Comparison of ENCODE assay signal across 9 cellular contexts in the genomic region with DNA sequence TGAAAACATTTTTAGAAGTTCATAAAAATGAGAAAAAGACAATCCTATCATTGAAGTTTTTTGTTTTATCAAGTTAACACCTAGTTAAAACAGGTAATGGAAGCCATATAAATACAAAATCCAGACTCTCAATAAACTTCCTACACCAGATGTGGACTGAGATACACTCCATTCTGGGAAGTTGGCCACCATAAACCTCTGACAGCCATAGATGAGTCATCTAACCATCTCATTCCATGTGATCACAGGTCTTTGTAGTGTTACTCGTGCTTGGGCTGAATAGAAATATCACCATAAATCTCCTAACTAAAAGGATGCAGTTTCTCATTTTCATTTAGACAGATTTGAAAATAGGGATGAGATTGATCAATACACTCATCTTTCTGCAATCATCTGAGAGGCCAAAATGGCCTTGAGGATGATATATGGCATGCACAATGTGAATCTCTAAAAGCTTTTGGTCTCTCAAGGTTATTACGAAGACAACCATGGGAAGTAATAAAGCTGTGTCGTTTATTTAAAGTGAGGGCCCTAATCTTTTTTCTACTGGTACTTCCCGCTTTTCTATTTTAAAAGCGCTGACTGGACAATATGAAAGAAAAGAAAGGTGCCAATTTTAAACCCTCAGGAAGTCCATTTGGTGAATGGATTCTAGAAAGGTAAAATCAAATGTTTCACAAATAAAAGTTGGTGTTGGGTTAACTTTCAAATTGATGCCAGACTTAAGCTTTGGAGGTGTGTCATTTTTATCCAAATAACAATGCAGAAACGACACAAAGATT.
DNase-seq lines count a peak whose midpoint lies in the region; ATAC-seq and TF ChIP-seq lines count a peak whose summit lies in the region.
"Had no signal": no experiment of that assay in that cellular context is flagged by ENCODE, and none has a peak within 500 bp of the region (broad histone marks: within the 10 kb centered on the region; RNA-seq: fewer than 3 reads in every experiment).

No MANE protein-coding gene starts in this region.

- no peak overlapping the region for H4K8ac ChIP-seq in mesenchymal stem cell (ENCODE audit: low read length)

- intact Hi-C loops in gastrocnemius medialis (cut with DNase I; ENCODE audit: low total_unique reads) (loop anchor here (2.0 to 5.0 kb wide), 3 partner anchors 115 to 301 kb away; a partner anchor contains a TSS), Calu3 (cut with micrococcal nuclease; ENCODE audit: unreplicated experiment) (loop anchor here (1.0 to 10.0 kb wide), 5 partner anchors 93 to 303 kb away; no protein-coding TSS in a partner anchor), lower lobe of right lung (cut with DNase I) (loop anchor here (10.0 kb wide), 2 partner anchors 107 to 203 kb away; a partner anchor contains a TSS)

- no TSS peak for BruUV-seq in Calu3 (replicated peaks; lab: Mats Ljungman, UMichigan)

- no peaks in the 10 kb centered on the region for H3K9me3 Mint-ChIP-seq in Calu3 (ENCODE audit: low read depth, unreplicated experiment)
- H3K9me3 Mint-ChIP-seq: activated CD4-positive, alpha-beta T cell treated with anti-CD3 and anti-CD28 coated beads, Interleukin-2, amount 10 ng/mL, durations not matched to agents 24 days and 14 days had no signal

- peaks cover 19% of the 10 kb centered on the region for H3K27me3 Mint-ChIP-seq in Calu3 (ENCODE audit: unreplicated experiment)

- no peak overlapping the region for H2BK15ac ChIP-seq in mesenchymal stem cell (ENCODE audit: low read depth, poor library complexity, severe bottlenecking)

- H3K14ac ChIP-seq in mesenchymal stem cell (ENCODE audit: low read length in 2 of 2) = no peak overlapping the region

- in situ Hi-C loops in gastrocnemius medialis (cut with MboI; ENCODE audit: low sequenced_read_pairs in 4 of 4) = loop anchor here (5.0 to 25.0 kb wide), 7 partner anchors 130 to 307 kb away; a partner anchor contains a TSS

- H3K4me1 ChIP-seq in MM.1S (ENCODE audit: low read length) = 0 out of 2 replicates have a peak, but pooled peaks cover 3% of the 10 kb centered on the region
- H3K4me1 ChIP-seq in mesenchymal stem cell (ENCODE audit: control insufficient read depth, insufficient read depth, low read depth, low read length) = no peaks in the 10 kb centered on the region
- no peaks in the 10 kb centered on the region for H3K4me1 ChIP-seq in gastrocnemius medialis
- no peaks in the 10 kb centered on the region for H3K4me1 ChIP-seq in lower lobe of right lung

- H3K9me3 ChIP-seq in MM.1S (replicated peaks; ENCODE audit: insufficient read depth, low read length) (no peaks in the 10 kb centered on the region), mesenchymal stem cell (ENCODE audit: control insufficient read depth, low read length) (no peaks in the 10 kb centered on the region), gastrocnemius medialis (no peaks in the 10 kb centered on the region), lower lobe of right lung (no peaks in the 10 kb centered on the region)

- no peaks in the 10 kb centered on the region for H3K9me2 ChIP-seq in MM.1S (replicated peaks; ENCODE audit: insufficient read depth, low read length)

- no peaks in the 10 kb centered on the region for H3K79me2 ChIP-seq in MM.1S (ENCODE audit: low read length)

- H4K91ac ChIP-seq in mesenchymal stem cell (ENCODE audit: low read length) = no peak overlapping the region

- H3K23ac ChIP-seq in mesenchymal stem cell (ENCODE audit: low read length in 2 of 2) = no peak overlapping the region

- H3K4ac ChIP-seq in mesenchymal stem cell (ENCODE audit: low read depth in 1 of 2, low read length in 2 of 2) = no peak overlapping the region

- H4K20me1 ChIP-seq in MM.1S (ENCODE audit: insufficient read depth, low read length) = no peaks in the 10 kb centered on the region

- H3K4me3 ChIP-seq in MM.1S (ENCODE audit: low read length) (no peak overlapping the region), mesenchymal stem cell (ENCODE audit: insufficient read depth in 1 of 2, low read depth in 1 of 2, low read length in 2 of 2) (no peak overlapping the region), gastrocnemius medialis (no peak overlapping the region), lower lobe of right lung (no peak overlapping the region)

- H3K4me2 ChIP-seq in MM.1S (ENCODE audit: low read depth, low read length) (peak overlapping the region; percentile 10; the same call in 1 of the 2 replicates), mesenchymal stem cell (ENCODE audit: low read length, poor library complexity, severe bottlenecking) (no peak overlapping the region)

- no peak overlapping the region for H2BK5ac ChIP-seq in mesenchymal stem cell (ENCODE audit: low read depth, low read length, poor library complexity, severe bottlenecking)

- DNase-seq in COLO829 (ENCODE audit: low spot score) = peak; percentile 27
- DNase-seq in MM.1S = no peak
- peak; percentile 76 for DNase-seq in dermis blood vessel endothelial cell
- DNase-seq in mesenchymal stem cell = peak; percentile 26
- DNase-seq in gastrocnemius medialis = no peak
- no peak for DNase-seq in Calu3
- no peak for DNase-seq in lower lobe of right lung
- DNase-seq in NCI-H345 treated with DMSO at 0.1 percent for 48 hours (lab: John Stamatoyannopoulos, UW; ENCODE audit: unreplicated experiment) = no peak

- H3K4me1 Mint-ChIP-seq in Calu3 (ENCODE audit: low read depth, unreplicated experiment) = peaks cover 8% of the 10 kb centered on the region

- H3K27ac ChIP-seq in MM.1S (ENCODE audit: low read length) (no peak overlapping the region), mesenchymal stem cell (ENCODE audit: low read length, poor library complexity, severe bottlenecking) (no peak overlapping the region), gastrocnemius medialis (no peak overlapping the region), lower lobe of right lung (no peak overlapping the region)

- H3K9ac ChIP-seq in MM.1S (ENCODE audit: low read length) (no peak overlapping the region), mesenchymal stem cell (ENCODE audit: low read length) (no peak overlapping the region)

- H3K4me3 Mint-ChIP-seq in Calu3 (ENCODE audit: low read depth, unreplicated experiment) = no peak overlapping the region
- H3K4me3 Mint-ChIP-seq: activated CD4-positive, alpha-beta T cell treated with anti-CD3 and anti-CD28 coated beads, Interleukin-2, amount 10 ng/mL, durations not matched to agents 24 days and 14 days had no signal

- no peak overlapping the region for H2AK5ac ChIP-seq in mesenchymal stem cell (ENCODE audit: low read length, severe bottlenecking)

- no peak overlapping the region for H3K27ac Mint-ChIP-seq in Calu3 (ENCODE audit: unreplicated experiment)
- H3K27ac Mint-ChIP-seq: activated CD4-positive, alpha-beta T cell treated with anti-CD3 and anti-CD28 coated beads, Interleukin-2, amount 10 ng/mL, durations not matched to agents 24 days and 14 days had no signal

- H2AFZ ChIP-seq in MM.1S (ENCODE audit: low read length) = no peak overlapping the region
- no peak overlapping the region for H2AFZ ChIP-seq in mesenchymal stem cell (ENCODE audit: low read depth, low read length)

- H3F3A ChIP-seq in MM.1S (ENCODE audit: insufficient read depth, low read length) = no peaks in the 10 kb centered on the region

- CTCF ChIA-PET in Calu3 (lab: Charles Lee) = interaction anchor here (1.3 to 5.2 kb wide), 7 partner anchors 112 to 209 kb away, joined by 3 to 84 read pairs (median 10); a partner anchor contains a TSS

- no peak for TF ChIP-seq POLR2A in gastrocnemius medialis (IDR thresholded peaks at IDR 0.05)

- no peak overlapping the region for H2BK12ac ChIP-seq in mesenchymal stem cell (ENCODE audit: low read length in 2 of 2)

- no peak for ATAC-seq in gastrocnemius medialis
- no peak for ATAC-seq in lower lobe of right lung

- TF ChIP-seq CTCF in MM.1S (IDR thresholded peaks at IDR 0.05; ENCODE audit: low read length) = no peak
- no peak for TF ChIP-seq CTCF in gastrocnemius medialis (IDR thresholded peaks at IDR 0.05 in 4 of 5, conservative IDR thresholded peaks at IDR 0.05 in 1 of 5)
- no peak for TF ChIP-seq CTCF in Calu3 (IDR thresholded peaks at IDR 0.05; ENCODE audit: unreplicated experiment)
- TF ChIP-seq CTCF in lower lobe of right lung (IDR thresholded peaks at IDR 0.05) = no peak

- H2BK120ac ChIP-seq in mesenchymal stem cell (ENCODE audit: low read depth, low read length) = no peak overlapping the region

- WGBS in mesenchymal stem cell = 68% methylated on average over 5 of the region's 6 CpGs

- H3K79me1 ChIP-seq in mesenchymal stem cell (replicated peaks; ENCODE audit: low read length, poor library complexity, severe bottlenecking) = no peaks in the 10 kb centered on the region

- H3K27me3 ChIP-seq in MM.1S (replicated peaks; ENCODE audit: insufficient read depth, low read length) (no peaks in the 10 kb centered on the region), mesenchymal stem cell (ENCODE audit: control insufficient read depth in 1 of 2, insufficient read depth in 1 of 2, low read length in 2 of 2) (peaks cover 0 to 30% of the 10 kb centered on the region in 2 experiments), gastrocnemius medialis (no peaks in the 10 kb centered on the region), lower lobe of right lung (ENCODE audit: low read depth) (no peaks in the 10 kb centered on the region)

- H3K18ac ChIP-seq in mesenchymal stem cell (ENCODE audit: low read depth in 1 of 2, low read length in 2 of 2) = no peak overlapping the region

- no peaks in the 10 kb centered on the region for H3K36me3 Mint-ChIP-seq in Calu3 (ENCODE audit: insufficient read depth, unreplicated experiment)

- no peaks in the 10 kb centered on the region for H3K36me3 ChIP-seq in MM.1S (replicated peaks; ENCODE audit: insufficient read depth, low read length)
- H3K36me3 ChIP-seq in mesenchymal stem cell (ENCODE audit: control insufficient read depth in 1 of 2, insufficient read depth in 2 of 2, low read depth in 1 of 2, low read length in 2 of 2) = no peaks in the 10 kb centered on the region
- no peaks in the 10 kb centered on the region for H3K36me3 ChIP-seq in gastrocnemius medialis
- H3K36me3 ChIP-seq in lower lobe of right lung = no peaks in the 10 kb centered on the region

Comparison
In these comparisons a context has a peak if more than half of its experiments do, and no peak if none do; other contexts are left out.
1. DNase-seq: peak in COLO829 (single experiment), dermis blood vessel endothelial cell (single experiment) and mesenchymal stem cell (single experiment); none in MM.1S (single experiment), gastrocnemius medialis (0 of 2), Calu3 (single experiment), lower lobe of right lung (single experiment) and NCI-H345 treated with DMSO at 0.1 percent for 48 hours (single experiment).